Comparison of ENCODE assay signal across 12 cellular contexts in genomic region chr11:94457118-94458029, GRCh38. TPM values are rescaled to one million over a fixed set of nuclear protein-coding genes. Genes with fewer than 3 reads are reported as not detected.
DNase-seq lines count a peak whose midpoint lies in the region; ATAC-seq, FAIRE-seq and TF ChIP-seq lines count a peak whose summit lies in the region.
"Had no signal": no experiment of that assay in that cellular context is flagged by ENCODE, and none has a peak within 500 bp of the region (broad histone marks: within the 10 kb centered on the region; RNA-seq: fewer than 3 reads in every experiment).

No MANE protein-coding gene starts in this region.

- no peaks in the 10 kb centered on the region for H4K20me1 ChIP-seq in K562 (replicated peaks; ENCODE audit: control insufficient read depth, insufficient read depth, low read length)

- DNase-seq in K562 (ENCODE audit: extremely low read depth in 1 of 4, low spot score in 3 of 4) (peak in 2 of 4 experiments; percentile 22 to 34), renal cortical epithelial cell (ENCODE audit: low read depth) (peak; percentile 11), SHP77 (lab: John Stamatoyannopoulos, UW) (no peak), upper lobe of left lung (no peak)
- no peak for DNase-seq in stimulated activated CD4-positive, alpha-beta T cell treated with anti-CD3 and anti-CD28 coated beads, Interleukin-2, amount 100 ng/mL, for 48 hours
- DNase-seq: activated T-cell treated with anti-CD3 and anti-CD28 coated beads, Interleukin-2, amount 50 U/mL, for 48 hours; CD4-positive, alpha-beta memory T cell; head of caudate nucleus; substantia nigra had no signal

- H3K9me1 ChIP-seq in K562 (ENCODE audit: control insufficient read depth, insufficient read depth, low read length) = no peaks in the 10 kb centered on the region

- H2AFZ ChIP-seq in K562 (ENCODE audit: low read depth, low read length) = 0 out of 2 replicates have a peak overlapping the region, but pooled peaks have one; percentile 32

- H3K4me3 ChIP-seq in K562 (no peak overlapping the region), upper lobe of left lung (no peak overlapping the region)

- FAIRE-seq in K562 (lab: Jason Lieb, UNC) = no peak

- ATAC-seq in GM18868 (IDR thresholded peaks at IDR 0.05; ENCODE audit: unreplicated experiment) (peak; percentile 70), HG03432 (IDR thresholded peaks at IDR 0.05; ENCODE audit: unreplicated experiment) (peak; percentile 60), K562 (peak; percentile 84), upper lobe of left lung (ENCODE audit: low FRiP score in 2 of 2) (no peak)

- H3K27me3 ChIP-seq in K562 (ENCODE audit: control insufficient read depth in 2 of 2, insufficient read depth in 2 of 2, low read length in 2 of 2) (no peaks in the 10 kb centered on the region), upper lobe of left lung (no peaks in the 10 kb centered on the region)

- H3K9me3 ChIP-seq in K562 (replicated peaks; ENCODE audit: control insufficient read depth, insufficient read depth, low read depth, low read length) (no peaks in the 10 kb centered on the region), upper lobe of left lung (no peaks in the 10 kb centered on the region)

- 10% methylated on average over 4 of the region's 4 CpGs for WGBS in K562 (ENCODE audit: insufficient coverage, low coverage, missing lambda C conversion rate)
- WGBS in upper lobe of left lung, 2 donors = 82 to 85% methylated on average over 4 of the region's 4 CpGs

- TF ChIP-seq CTCF in K562 (IDR thresholded peaks at IDR 0.05 in 2 of 3, conservative IDR thresholded peaks at IDR 0.05 in 1 of 3; ENCODE audit: insufficient read depth in 2 of 3, low read depth in 1 of 3, low read length in 3 of 3) (no peak), upper lobe of left lung (IDR thresholded peaks at IDR 0.05) (no peak)

- in situ Hi-C loops in K562 (cut with MboI) = no loop called here

- H3K4me1 ChIP-seq in K562 (replicated peaks in 1 of 2; ENCODE audit: control insufficient read depth in 2 of 2, insufficient read depth in 2 of 2, low read length in 2 of 2) (peaks cover 0 to 6% of the 10 kb centered on the region in 2 experiments; a peak in 2 of 5 replicates), upper lobe of left lung (no peaks in the 10 kb centered on the region)

- H3K36me3 ChIP-seq in K562 (ENCODE audit: control insufficient read depth, insufficient read depth, low read length) (peaks cover 32% of the 10 kb centered on the region; the same call in 2 of the 3 replicates), upper lobe of left lung (peaks cover 0 to 46% (median 12%) of the 10 kb centered on the region in 4 donors)

- TF ChIP-seq EP300 in K562 (IDR thresholded peaks at IDR 0.05; ENCODE audit: low read length) (peak; percentile 7; the same call in 1 of the 2 replicates), upper lobe of left lung (IDR thresholded peaks at IDR 0.05) (no peak)

- TF ChIP-seq POLR2A in K562 (conservative IDR thresholded peaks at IDR 0.05) (no peak), upper lobe of left lung (IDR thresholded peaks at IDR 0.05) (no peak)

- CTCF ChIA-PET in K562 (lab: Yijun Ruan, JAX; ENCODE audit: low intra/inter-chr PET ratio) = no interaction called here

- H3K27ac ChIP-seq in K562 (ENCODE audit: extremely low read depth, low read depth, low read length) (peak overlapping the region; percentile 42; the same call in 1 of the 3 replicates), upper lobe of left lung (no peak overlapping the region)

- no peak for TF ChIP-seq RAD21 in K562 (CRISPR knock-in tag; conservative IDR thresholded peaks at IDR 0.05 in 1 of 2, IDR thresholded peaks at IDR 0.05 in 1 of 2)

- no peak overlapping the region for H3K9ac ChIP-seq in K562 (ENCODE audit: insufficient read depth in 1 of 2, low read depth in 2 of 2, low read length in 2 of 2)

- H3K4me2 ChIP-seq in K562 (ENCODE audit: insufficient read depth, low read length) = peak overlapping the region; percentile 21; the same call in 1 of the 2 replicates

- BruUV-seq in K562 (replicated peaks; lab: Mats Ljungman, UMichigan) = no TSS peak

- H3K79me2 ChIP-seq in K562 (ENCODE audit: control insufficient read depth, insufficient read depth, low read length) = no peaks in the 10 kb centered on the region

- intact Hi-C loops in K562 (cut with micrococcal nuclease) = no loop called here

- POLR2A ChIA-PET in K562 (lab: Yijun Ruan, JAX) = interaction anchor here (1.3 kb wide), 1 partner anchor 14 kb away, joined by 6 read pairs; no protein-coding TSS in a partner anchor

RNA-seq across cellular contexts. Expression of gene MRE11, which starts 36.3 kb away (rescaled TPM):
- total RNA-seq in K562 (2011; cell fraction: chromatin; rRNA removed; ENCODE audit: low replicate concordance) = 31.5 and 107 TPM in 2 replicates
- total RNA-seq in K562 (2011; cell fraction: nucleolus; rRNA removed) = 10.5 and 11.2 TPM in 2 replicates
- total RNA-seq in K562 (2011; cell fraction: nucleoplasm; rRNA removed) = 27.4 and 33.7 TPM in 2 replicates
- 18.3 and 21.3 TPM in 2 replicates for total RNA-seq in K562 (2014; rRNA removed)
- 45.2 and 59.6 TPM in 2 replicates for total RNA-seq in K562 (2014; rRNA removed; fragmentation: Illumina TruSeq; extraction: Trizol)
- 29.1 and 34.1 TPM in 2 replicates for total RNA-seq in K562 (2015; rRNA removed; fragmentation: Illumina TruSeq; extraction: Trizol)
- total RNA-seq in K562 (2021) = 30.4 and 34.1 TPM in 2 replicates
- polyA plus RNA-seq in K562 (2011; rRNA removed) = 19.9 and 28.4 TPM in 2 replicates
- polyA plus RNA-seq in K562 (2011; cell fraction: cytosol; rRNA removed) = 3.9 and 7.2 TPM in 2 replicates
- 19.7 and 20.9 TPM in 2 replicates for polyA plus RNA-seq in K562 (2011; cell fraction: nucleus; rRNA removed)
- polyA plus RNA-seq in K562 (2012) = 18.7 and 20.0 TPM in 2 replicates
- 30.3 and 30.9 TPM in 2 replicates for polyA plus RNA-seq in K562 (2014; fragmentation: Illumina TruSeq; extraction: Trizol)
- 10 to 100 TPM; 21.0 to 29.1 TPM for polyA plus RNA-seq in K562 (2014; fragmentation: Nextera tagmentation; extraction: Ambion mirVana)
- 22.9 and 27.4 TPM in 2 replicates for polyA plus RNA-seq in K562 (2014; rRNA removed)
- polyA minus RNA-seq in K562 (2011; rRNA and poly(A)+ RNA removed) = 48.7 and 53.2 TPM in 2 replicates
- 12.4 and 15.9 TPM in 2 replicates for polyA minus RNA-seq in K562 (2011; cell fraction: cytosol; rRNA and poly(A)+ RNA removed)
- polyA minus RNA-seq in K562 (2011; cell fraction: nucleus; rRNA and poly(A)+ RNA removed) = 32.0 and 42.8 TPM in 2 replicates
- 15.5 and 17.1 TPM in 2 replicates for total RNA-seq in renal cortical epithelial cell
- total RNA-seq in upper lobe of left lung = 10 to 100 TPM in 5 of 6 donors, 1 to 10 TPM in 1; 6.7 to 24.7 (median 16.3) TPM

RNA-seq across cellular contexts. Expression of gene ANKRD49, which starts 36.4 kb away (rescaled TPM):
- total RNA-seq in K562 (2011; cell fraction: chromatin; rRNA removed; ENCODE audit: low replicate concordance) = 7.3 and 25.9 TPM in 2 replicates
- total RNA-seq in K562 (2011; cell fraction: nucleolus; rRNA removed) = 3.8 and 7.8 TPM in 2 replicates
- 10.2 and 17.6 TPM in 2 replicates for total RNA-seq in K562 (2011; cell fraction: nucleoplasm; rRNA removed)
- 13.4 and 17.1 TPM in 2 replicates for total RNA-seq in K562 (2014; rRNA removed)
- total RNA-seq in K562 (2014; rRNA removed; fragmentation: Illumina TruSeq; extraction: Trizol) = 30.6 and 39.4 TPM in 2 replicates
- total RNA-seq in K562 (2015; rRNA removed; fragmentation: Illumina TruSeq; extraction: Trizol) = 32.0 and 32.2 TPM in 2 replicates
- 16.7 and 17.0 TPM in 2 replicates for total RNA-seq in K562 (2021)
- polyA plus RNA-seq in K562 (2011; rRNA removed) = 37.4 and 38.7 TPM in 2 replicates
- 9.4 and 14.8 TPM in 2 replicates for polyA plus RNA-seq in K562 (2011; cell fraction: cytosol; rRNA removed)
- 26.4 and 43.0 TPM in 2 replicates for polyA plus RNA-seq in K562 (2011; cell fraction: nucleus; rRNA removed)
- polyA plus RNA-seq in K562 (2012) = 16.3 and 20.2 TPM in 2 replicates
- polyA plus RNA-seq in K562 (2014; fragmentation: Illumina TruSeq; extraction: Trizol) = 29.3 and 36.4 TPM in 2 replicates
- 10 to 100 TPM; 28.8 to 43.5 TPM for polyA plus RNA-seq in K562 (2014; fragmentation: Nextera tagmentation; extraction: Ambion mirVana)
- 26.2 and 31.2 TPM in 2 replicates for polyA plus RNA-seq in K562 (2014; rRNA removed)
- 15.1 and 16.6 TPM in 2 replicates for polyA minus RNA-seq in K562 (2011; rRNA and poly(A)+ RNA removed)
- polyA minus RNA-seq in K562 (2011; cell fraction: cytosol; rRNA and poly(A)+ RNA removed) = 4.2 and 8.3 TPM in 2 replicates
- polyA minus RNA-seq in K562 (2011; cell fraction: nucleus; rRNA and poly(A)+ RNA removed) = 10.2 and 24.4 TPM in 2 replicates
- 16.1 and 18.2 TPM in 2 replicates for total RNA-seq in renal cortical epithelial cell
- total RNA-seq in upper lobe of left lung = 10 to 100 TPM in 5 of 6 donors, 1 to 10 TPM in 1; 9.5 to 42.7 (median 18.4) TPM

RNA-seq across cellular contexts. Expression of gene C11orf97, which starts 54.9 kb away (rescaled TPM):
- total RNA-seq in K562 (2011; cell fraction: chromatin; rRNA removed; ENCODE audit: low replicate concordance) = not detected in 2 replicates
- not detected in 2 replicates for total RNA-seq in K562 (2011; cell fraction: nucleolus; rRNA removed)
- not detected in 2 replicates for total RNA-seq in K562 (2011; cell fraction: nucleoplasm; rRNA removed)
- total RNA-seq in K562 (2014; rRNA removed) = not detected in 2 replicates
- total RNA-seq in K562 (2014; rRNA removed; fragmentation: Illumina TruSeq; extraction: Trizol) = not detected in 2 replicates
- total RNA-seq in K562 (2015; rRNA removed; fragmentation: Illumina TruSeq; extraction: Trizol) = not detected in 2 replicates
- not detected in 2 replicates for total RNA-seq in K562 (2021)
- polyA plus RNA-seq in K562 (2011; rRNA removed) = not detected in 2 replicates
- polyA plus RNA-seq in K562 (2011; cell fraction: cytosol; rRNA removed) = not detected in 2 replicates
- not detected in 2 replicates for polyA plus RNA-seq in K562 (2011; cell fraction: nucleus; rRNA removed)
- not detected in 2 replicates for polyA plus RNA-seq in K562 (2012)
- not detected in 2 replicates for polyA plus RNA-seq in K562 (2014; fragmentation: Illumina TruSeq; extraction: Trizol)
- polyA plus RNA-seq in K562 (2014; fragmentation: Nextera tagmentation; extraction: Ambion mirVana) = not detected
- not detected in 2 replicates for polyA plus RNA-seq in K562 (2014; rRNA removed)
- polyA minus RNA-seq in K562 (2011; rRNA and poly(A)+ RNA removed) = not detected in 2 replicates
- polyA minus RNA-seq in K562 (2011; cell fraction: cytosol; rRNA and poly(A)+ RNA removed) = not detected in 2 replicates
- not detected in 2 replicates for polyA minus RNA-seq in K562 (2011; cell fraction: nucleus; rRNA and poly(A)+ RNA removed)
- 0.20 TPM in 1 of 2 replicates, not detected in the other for total RNA-seq in renal cortical epithelial cell
- total RNA-seq in upper lobe of left lung = 10 to 100 TPM in 2 of 6 donors, 1 to 10 TPM in 2, under 1 TPM in 1, not detected in 1; 0.31 to 14.7 (median 4.1) TPM
- total RNA-seq: CD4-positive, alpha-beta memory T cell; PC-3 had no signal
- polyA plus RNA-seq: CD4-positive, alpha-beta memory T cell had no signal

RNA-seq across cellular contexts. Expression of gene GPR83, which starts 56.2 kb away (rescaled TPM):
- 0.09 and 0.30 TPM in 2 replicates for total RNA-seq in K562 (2011; cell fraction: chromatin; rRNA removed; ENCODE audit: low replicate concordance)
- total RNA-seq in K562 (2011; cell fraction: nucleolus; rRNA removed) = 0.13 and 0.17 TPM in 2 replicates
- 0.29 TPM in 1 of 2 replicates, not detected in the other for total RNA-seq in K562 (2011; cell fraction: nucleoplasm; rRNA removed)
- total RNA-seq in K562 (2014; rRNA removed) = 0.12 TPM in 1 of 2 replicates, not detected in the other
- 0.07 and 0.10 TPM in 2 replicates for total RNA-seq in K562 (2014; rRNA removed; fragmentation: Illumina TruSeq; extraction: Trizol)
- 0.04 and 0.19 TPM in 2 replicates for total RNA-seq in K562 (2015; rRNA removed; fragmentation: Illumina TruSeq; extraction: Trizol)
- 0.07 and 0.13 TPM in 2 replicates for total RNA-seq in K562 (2021)
- polyA plus RNA-seq in K562 (2011; rRNA removed) = 0.07 and 0.10 TPM in 2 replicates
- polyA plus RNA-seq in K562 (2011; cell fraction: cytosol; rRNA removed) = 0.07 TPM in 1 of 2 replicates, not detected in the other
- polyA plus RNA-seq in K562 (2011; cell fraction: nucleus; rRNA removed) = 0.15 and 0.44 TPM in 2 replicates
- polyA plus RNA-seq in K562 (2012) = 0.04 and 0.14 TPM in 2 replicates
- 0.07 and 0.10 TPM in 2 replicates for polyA plus RNA-seq in K562 (2014; fragmentation: Illumina TruSeq; extraction: Trizol)
- polyA plus RNA-seq in K562 (2014; fragmentation: Nextera tagmentation; extraction: Ambion mirVana) = under 1 TPM in 1 of 2 experiments, not detected in 1; 0.03 TPM
- polyA plus RNA-seq in K562 (2014; rRNA removed) = 0.08 TPM in 1 of 2 replicates, not detected in the other
- polyA minus RNA-seq in K562 (2011; rRNA and poly(A)+ RNA removed) = 0.07 and 0.09 TPM in 2 replicates
- polyA minus RNA-seq in K562 (2011; cell fraction: cytosol; rRNA and poly(A)+ RNA removed) = not detected in 2 replicates
- 0.11 TPM in 1 of 2 replicates, not detected in the other for polyA minus RNA-seq in K562 (2011; cell fraction: nucleus; rRNA and poly(A)+ RNA removed)
- under 0.01 TPM in 1 of 2 replicates, not detected in the other for total RNA-seq in renal cortical epithelial cell
- under 1 TPM in 4 of 6 donors, not detected in 2; under 0.01 to 0.78 (median 0.25) TPM for total RNA-seq in upper lobe of left lung
- total RNA-seq: PC-3 had no signal

Comparison
In these comparisons a context has a peak if more than half of its experiments do, and no peak if none do; other contexts are left out.
1. ATAC-seq: peak in GM18868 (single experiment), HG03432 (single experiment) and K562 (single experiment); none in upper lobe of left lung (0 of 2).